ENCODE assay signal across 8 cellular contexts in the genomic region with DNA sequence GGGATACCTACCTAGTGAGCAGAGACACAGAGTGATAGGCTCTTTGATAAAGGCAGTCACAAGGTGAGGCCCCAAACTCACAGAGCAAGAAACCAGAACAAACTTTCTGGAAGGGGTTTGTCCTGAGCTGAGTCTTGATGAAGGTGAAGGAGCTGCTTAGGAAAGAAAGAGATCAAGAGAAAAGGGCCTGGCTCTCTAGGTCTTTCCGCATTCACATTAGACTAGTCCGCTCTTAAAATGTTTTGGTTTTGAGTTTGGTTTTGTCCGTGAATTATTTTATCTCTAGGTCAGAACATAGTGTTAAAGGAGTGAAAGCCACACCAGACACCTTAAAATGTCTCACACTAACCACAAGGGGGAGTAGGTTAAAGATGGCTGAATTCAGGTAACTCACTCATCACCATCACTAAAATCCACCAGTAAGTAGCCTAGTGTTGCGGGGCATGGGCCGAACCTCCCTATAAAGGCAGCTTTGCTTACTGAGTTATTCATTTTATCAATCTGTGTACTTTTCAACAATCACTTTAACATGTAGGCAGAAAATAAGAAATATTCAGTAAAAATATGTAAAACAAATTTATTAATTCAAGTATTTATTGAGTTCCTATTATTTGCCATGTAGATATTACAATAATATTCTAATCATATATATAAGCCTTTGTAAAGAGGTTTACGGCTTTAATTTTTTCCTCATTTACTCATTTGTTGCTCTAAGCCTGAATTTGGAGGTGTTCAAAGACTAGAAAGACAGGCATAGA.
A peak's percentile ranks its signal among the peaks of the same experiment; 100 is the strongest.
DNase-seq lines count a peak whose midpoint lies in the region; ATAC-seq and TF ChIP-seq lines count a peak whose summit lies in the region.

No MANE protein-coding gene starts in this region.

- CTCF ChIA-PET in AG04450 (lab: Charles Lee) (interaction anchor here (0.5 to 1.9 kb wide), 8 partner anchors 8 to 1821 kb away, joined by 3 to 6 read pairs (median 4); no protein-coding TSS in a partner anchor), WTC11 (lab: Charles Lee) (interaction anchor here (0.5 to 1.9 kb wide), 22 partner anchors 9 to 709 kb away, joined by 3 to 16 read pairs (median 4); no protein-coding TSS in a partner anchor)
- CTCF ChIA-PET in activated naive CD4-positive, alpha-beta T cell treated with anti-CD3 and anti-CD28 coated beads, Interleukin-2, amount 10 ng/mL, durations not matched to agents 7 days and 5 days (lab: Charles Lee): interaction anchor here (1.1 to 2.6 kb wide), 4 partner anchors 16 to 209 kb away, joined by 3 to 15 read pairs (median 6); no protein-coding TSS in a partner anchor

- no peaks in the 10 kb centered on the region for H3K27me3 Mint-ChIP-seq in WTC11 (ENCODE audit: low read depth)
- H3K27me3 Mint-ChIP-seq in activated naive CD4-positive, alpha-beta T cell treated with anti-CD3 and anti-CD28 coated beads, Interleukin-2, amount 10 ng/mL, durations not matched to agents 7 days and 5 days: peaks cover 19% of the 10 kb centered on the region

- DNase-seq in AG04450 (ENCODE audit: low read depth, low spot score) (no peak), GM10266 (ENCODE audit: extremely low spot score) (peak; percentile 30), NCI-H2029 treated with DMSO at 0.1 percent for 48 hours (lab: John Stamatoyannopoulos, UW) (peak; percentile 6), WTC11 (ENCODE audit: low spot score) (no peak), right cardiac atrium (no peak)
- no peak for DNase-seq in stimulated activated effector memory CD8-positive, alpha-beta T cell treated with anti-CD3 and anti-CD28 coated beads, Interleukin-12 subunit alpha, Interleukin-12 subunit beta, amount 100 ng/mL, for 72 hours (ENCODE audit: low spot score in 2 of 2)
- DNase-seq in activated naive CD4-positive, alpha-beta T cell treated with anti-CD3 and anti-CD28 coated beads, Interleukin-2, amount 10 ng/mL, durations not matched to agents 7 days and 5 days: no peak

- no peak overlapping the region; the same call in 1 of the 2 replicates for H3K4me3 Mint-ChIP-seq in WTC11
- H3K4me3 Mint-ChIP-seq in stimulated activated effector memory CD8-positive, alpha-beta T cell treated with anti-CD3 and anti-CD28 coated beads, Interleukin-12 subunit alpha, Interleukin-12 subunit beta, amount 100 ng/mL, for 72 hours: no peak overlapping the region
- no peak overlapping the region for H3K4me3 Mint-ChIP-seq in activated naive CD4-positive, alpha-beta T cell treated with anti-CD3 and anti-CD28 coated beads, Interleukin-2, amount 10 ng/mL, durations not matched to agents 7 days and 5 days

- no peak overlapping the region for H3K4me3 ChIP-seq in AG04450 (ENCODE audit: low read depth, low read length)
- H3K4me3 ChIP-seq in right cardiac atrium (ENCODE audit: low read length): no peak overlapping the region

- TF ChIP-seq CTCF in AG04450 (IDR thresholded peaks at IDR 0.05; ENCODE audit: low read depth, low read length) (peak; percentile 56), GM10266 (IDR thresholded peaks at IDR 0.05; ENCODE audit: control insufficient read depth, insufficient read depth, low read depth, missing control alignments) (peak; percentile 55), WTC11 (IDR thresholded peaks at IDR 0.05) (peak; percentile 57; the same call in 1 of the 2 replicates)

- 61% methylated on average over 6 of the region's 6 CpGs for WGBS in right cardiac atrium

- intact Hi-C loops in right cardiac atrium (cut with DNase I): loop anchor here in 3 of 4 donors (10.0 kb wide), 2 partner anchors 128 to 208 kb away; no protein-coding TSS in a partner anchor

- H3K27me3 ChIP-seq in AG04450 (ENCODE audit: control insufficient read depth, insufficient read depth, low read length): no peaks in the 10 kb centered on the region
- H3K27me3 ChIP-seq in right cardiac atrium (ENCODE audit: control insufficient read depth, insufficient read depth): no peaks in the 10 kb centered on the region

- peaks cover 4% of the 10 kb centered on the region for H3K9me3 Mint-ChIP-seq in WTC11
- no peaks in the 10 kb centered on the region for H3K9me3 Mint-ChIP-seq in stimulated activated effector memory CD8-positive, alpha-beta T cell treated with anti-CD3 and anti-CD28 coated beads, Interleukin-12 subunit alpha, Interleukin-12 subunit beta, amount 100 ng/mL, for 72 hours
- no peaks in the 10 kb centered on the region for H3K9me3 Mint-ChIP-seq in activated naive CD4-positive, alpha-beta T cell treated with anti-CD3 and anti-CD28 coated beads, Interleukin-2, amount 10 ng/mL, durations not matched to agents 7 days and 5 days

- peak; percentile 81 for ATAC-seq in HG02610 (IDR thresholded peaks at IDR 0.05; ENCODE audit: unreplicated experiment)
- ATAC-seq in WTC11: peak; percentile 97
- ATAC-seq in right cardiac atrium: peak; percentile 67 to 80
- peak; percentile 63 for ATAC-seq in stimulated activated effector memory CD8-positive, alpha-beta T cell treated with anti-CD3 and anti-CD28 coated beads, Interleukin-12 subunit alpha, Interleukin-12 subunit beta, amount 100 ng/mL, for 72 hours

- POLR2A ChIA-PET in AG04450 (lab: Yijun Ruan, JAX): interaction anchor here (0.7 kb wide), 1 partner anchor 38 kb away, joined by 7 read pairs; no protein-coding TSS in a partner anchor
- POLR2A ChIA-PET in WTC11 (lab: Charles Lee): interaction anchor here (1.3 kb wide), 1 partner anchor 122 kb away, joined by 3 read pairs; a partner anchor contains a TSS

- no peaks in the 10 kb centered on the region; the same call in 1 of the 2 replicates for H3K9me3 ChIP-seq in AG04450 (ENCODE audit: control insufficient read depth, insufficient read depth, low read length)
- no peaks in the 10 kb centered on the region for H3K9me3 ChIP-seq in right cardiac atrium (ENCODE audit: control insufficient read depth, low read length)

- H3K27ac ChIP-seq in AG04450 (ENCODE audit: low read depth, low read length) (no peak overlapping the region), right cardiac atrium (ENCODE audit: low read length) (no peak overlapping the region)

- peak overlapping the region; percentile 59 for H3K27ac Mint-ChIP-seq in WTC11
- no peak overlapping the region for H3K27ac Mint-ChIP-seq in stimulated activated effector memory CD8-positive, alpha-beta T cell treated with anti-CD3 and anti-CD28 coated beads, Interleukin-12 subunit alpha, Interleukin-12 subunit beta, amount 100 ng/mL, for 72 hours
- H3K27ac Mint-ChIP-seq in activated naive CD4-positive, alpha-beta T cell treated with anti-CD3 and anti-CD28 coated beads, Interleukin-2, amount 10 ng/mL, durations not matched to agents 7 days and 5 days: no peak overlapping the region

- no peaks in the 10 kb centered on the region for H3K4me1 ChIP-seq in right cardiac atrium (ENCODE audit: control insufficient read depth, insufficient read depth, low read length)

- no peaks in the 10 kb centered on the region for H3K36me3 Mint-ChIP-seq in WTC11
- no peaks in the 10 kb centered on the region for H3K36me3 Mint-ChIP-seq in stimulated activated effector memory CD8-positive, alpha-beta T cell treated with anti-CD3 and anti-CD28 coated beads, Interleukin-12 subunit alpha, Interleukin-12 subunit beta, amount 100 ng/mL, for 72 hours
- H3K36me3 Mint-ChIP-seq in activated naive CD4-positive, alpha-beta T cell treated with anti-CD3 and anti-CD28 coated beads, Interleukin-2, amount 10 ng/mL, durations not matched to agents 7 days and 5 days: no peaks in the 10 kb centered on the region

- peaks cover 9% of the 10 kb centered on the region for H3K4me1 Mint-ChIP-seq in WTC11
- H3K4me1 Mint-ChIP-seq in stimulated activated effector memory CD8-positive, alpha-beta T cell treated with anti-CD3 and anti-CD28 coated beads, Interleukin-12 subunit alpha, Interleukin-12 subunit beta, amount 100 ng/mL, for 72 hours: no peaks in the 10 kb centered on the region
- H3K4me1 Mint-ChIP-seq in activated naive CD4-positive, alpha-beta T cell treated with anti-CD3 and anti-CD28 coated beads, Interleukin-2, amount 10 ng/mL, durations not matched to agents 7 days and 5 days: no peaks in the 10 kb centered on the region

TF ChIP-seq in WTC11, 78 proteins besides CTCF, POLR2A, EP300 and RAD21:
- TF ChIP-seq FOXP1 (CRISPR knock-in tag; IDR thresholded peaks at IDR 0.05; ENCODE audit: borderline replicate concordance) (no peak), JUN (CRISPR knock-in tag; IDR thresholded peaks at IDR 0.05) (no peak), FOXJ3 (CRISPR knock-in tag; IDR thresholded peaks at IDR 0.05; ENCODE audit: borderline replicate concordance) (no peak)
- TF ChIP-seq, protein P1, sequence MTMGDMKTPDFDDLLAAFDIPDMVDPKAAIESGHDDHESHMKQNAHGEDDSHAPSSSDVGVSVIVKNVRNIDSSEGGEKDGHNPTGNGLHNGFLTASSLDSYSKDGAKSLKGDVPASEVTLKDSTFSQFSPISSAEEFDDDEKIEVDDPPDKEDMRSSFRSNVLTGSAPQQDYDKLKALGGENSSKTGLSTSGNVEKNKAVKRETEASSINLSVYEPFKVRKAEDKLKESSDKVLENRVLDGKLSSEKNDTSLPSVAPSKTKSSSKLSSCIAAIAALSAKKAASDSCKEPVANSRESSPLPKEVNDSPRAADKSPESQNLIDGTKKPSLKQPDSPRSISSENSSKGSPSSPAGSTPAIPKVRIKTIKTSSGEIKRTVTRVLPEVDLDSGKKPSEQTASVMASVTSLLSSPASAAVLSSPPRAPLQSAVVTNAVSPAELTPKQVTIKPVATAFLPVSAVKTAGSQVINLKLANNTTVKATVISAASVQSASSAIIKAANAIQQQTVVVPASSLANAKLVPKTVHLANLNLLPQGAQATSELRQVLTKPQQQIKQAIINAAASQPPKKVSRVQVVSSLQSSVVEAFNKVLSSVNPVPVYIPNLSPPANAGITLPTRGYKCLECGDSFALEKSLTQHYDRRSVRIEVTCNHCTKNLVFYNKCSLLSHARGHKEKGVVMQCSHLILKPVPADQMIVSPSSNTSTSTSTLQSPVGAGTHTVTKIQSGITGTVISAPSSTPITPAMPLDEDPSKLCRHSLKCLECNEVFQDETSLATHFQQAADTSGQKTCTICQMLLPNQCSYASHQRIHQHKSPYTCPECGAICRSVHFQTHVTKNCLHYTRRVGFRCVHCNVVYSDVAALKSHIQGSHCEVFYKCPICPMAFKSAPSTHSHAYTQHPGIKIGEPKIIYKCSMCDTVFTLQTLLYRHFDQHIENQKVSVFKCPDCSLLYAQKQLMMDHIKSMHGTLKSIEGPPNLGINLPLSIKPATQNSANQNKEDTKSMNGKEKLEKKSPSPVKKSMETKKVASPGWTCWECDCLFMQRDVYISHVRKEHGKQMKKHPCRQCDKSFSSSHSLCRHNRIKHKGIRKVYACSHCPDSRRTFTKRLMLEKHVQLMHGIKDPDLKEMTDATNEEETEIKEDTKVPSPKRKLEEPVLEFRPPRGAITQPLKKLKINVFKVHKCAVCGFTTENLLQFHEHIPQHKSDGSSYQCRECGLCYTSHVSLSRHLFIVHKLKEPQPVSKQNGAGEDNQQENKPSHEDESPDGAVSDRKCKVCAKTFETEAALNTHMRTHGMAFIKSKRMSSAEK (CRISPR knock-in tag; IDR thresholded peaks at IDR 0.05; ENCODE audit: borderline replicate concordance): no peak

Comparison
In these comparisons a context has a peak if more than half of its experiments do, and no peak if none do; other contexts are left out.
1. DNase-seq: peak in GM10266 (single experiment) and NCI-H2029 treated with DMSO at 0.1 percent for 48 hours (single experiment); none in AG04450 (single experiment), WTC11 (single experiment), right cardiac atrium (0 of 3), stimulated activated effector memory CD8-positive, alpha-beta T cell treated with anti-CD3 and anti-CD28 coated beads, Interleukin-12 subunit alpha, Interleukin-12 subunit beta, amount 100 ng/mL, for 72 hours (0 of 2) and activated naive CD4-positive, alpha-beta T cell treated with anti-CD3 and anti-CD28 coated beads, Interleukin-2, amount 10 ng/mL, durations not matched to agents 7 days and 5 days (single experiment).
2. Peak in every context shown above with its lines, with median percentiles within 50 percentile points of each other: CTCF ChIP-seq and ATAC-seq.